Comparison of ENCODE assay signal across 1 cellular context in genomic region chr6:150025201-150025917, GRCh38.
TF ChIP-seq lines count a peak whose summit lies in the region.

TSS of gene RAET1L (minus strand) at chr6:150025532. CDS start at chr6:150025471, 61 bp downstream.

TF ChIP-seq in HepG2, 621 proteins besides CTCF, POLR2A, EP300 and RAD21 (continued from another document):
- TF ChIP-seq ZBTB20 (CRISPR knock-in tag; IDR thresholded peaks at IDR 0.05; ENCODE audit: borderline replicate concordance, low read depth): no peak
- TF ChIP-seq GLI4 (CRISPR knock-in tag; IDR thresholded peaks at IDR 0.05; ENCODE audit: borderline replicate concordance): no peak
- no peak for TF ChIP-seq JUND (CRISPR knock-in tag; IDR thresholded peaks at IDR 0.05)
- TF ChIP-seq ZNF331 (CRISPR knock-in tag; IDR thresholded peaks at IDR 0.05): no peak
- TF ChIP-seq, protein P1, sequence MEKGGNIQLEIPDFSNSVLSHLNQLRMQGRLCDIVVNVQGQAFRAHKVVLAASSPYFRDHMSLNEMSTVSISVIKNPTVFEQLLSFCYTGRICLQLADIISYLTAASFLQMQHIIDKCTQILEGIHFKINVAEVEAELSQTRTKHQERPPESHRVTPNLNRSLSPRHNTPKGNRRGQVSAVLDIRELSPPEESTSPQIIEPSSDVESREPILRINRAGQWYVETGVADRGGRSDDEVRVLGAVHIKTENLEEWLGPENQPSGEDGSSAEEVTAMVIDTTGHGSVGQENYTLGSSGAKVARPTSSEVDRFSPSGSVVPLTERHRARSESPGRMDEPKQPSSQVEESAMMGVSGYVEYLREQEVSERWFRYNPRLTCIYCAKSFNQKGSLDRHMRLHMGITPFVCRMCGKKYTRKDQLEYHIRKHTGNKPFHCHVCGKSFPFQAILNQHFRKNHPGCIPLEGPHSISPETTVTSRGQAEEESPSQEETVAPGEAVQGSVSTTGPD (CRISPR knock-in tag; IDR thresholded peaks at IDR 0.05): no peak
